In the genomic region with DNA sequence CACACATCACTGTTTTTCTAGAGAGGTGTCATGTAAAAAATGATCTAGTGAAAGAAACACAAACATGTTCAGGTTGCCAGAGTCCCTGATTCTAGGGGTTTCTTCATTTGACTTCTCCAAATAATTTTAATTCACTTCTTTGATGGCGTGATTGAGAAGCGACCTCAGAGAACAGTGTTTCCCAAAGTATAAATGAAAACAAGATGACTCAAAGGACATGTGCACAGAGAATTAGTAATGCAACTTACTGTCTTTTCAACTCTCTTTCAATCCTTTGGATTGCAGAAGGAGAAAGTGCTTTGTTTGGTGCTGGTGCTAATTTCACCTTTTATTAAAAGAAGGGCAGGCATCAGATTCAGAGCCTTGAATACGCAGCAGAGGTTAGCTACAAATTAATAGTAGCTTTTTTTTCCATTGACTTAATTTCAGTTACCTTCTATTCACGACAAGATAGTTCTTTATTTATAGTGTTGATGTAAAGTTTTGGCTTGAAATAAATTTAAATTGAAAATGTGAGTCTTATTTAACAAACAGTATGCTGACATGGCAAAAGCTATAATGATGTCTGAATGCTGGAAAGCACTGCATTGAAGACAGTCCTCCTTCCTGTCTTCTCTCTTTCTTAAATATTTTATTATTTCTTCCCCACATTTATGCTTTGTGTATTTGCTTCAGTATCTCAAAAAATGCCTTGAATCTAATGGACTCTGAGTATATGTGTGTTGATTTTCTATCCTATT, we compare ENCODE assay signal across 15 cellular contexts.
"Had no signal": no experiment of that assay in that cellular context is flagged by ENCODE, and none has a peak within 500 bp of the region (broad histone marks: within the 10 kb centered on the region; RNA-seq: fewer than 3 reads in every experiment).

No MANE protein-coding gene starts in this region.

- H3K36me3 ChIP-seq: adrenal gland, brain microvascular endothelial cell, esophagus squamous epithelium, transverse colon had no signal

- H3K27me3 ChIP-seq: adrenal gland, brain microvascular endothelial cell, dorsolateral prefrontal cortex, esophagus squamous epithelium, transverse colon had no signal

- H3K9me3 ChIP-seq: adrenal gland, esophagus squamous epithelium, transverse colon had no signal

- DNase-seq: activated CD4-positive, alpha-beta T cell treated with anti-CD3 and anti-CD28 coated beads, Interleukin-2, amount 10 ng/mL, durations not matched to agents 7 days and 5 days; activated CD4-positive, CD25-positive, alpha-beta regulatory T cell; activated CD8-positive, alpha-beta memory T cell treated with anti-CD3 and anti-CD28 coated beads for 24 hours; activated naive CD4-positive, alpha-beta T cell treated with anti-CD3 and anti-CD28 coated beads, Interleukin-2, amount 10 ng/mL, durations not matched to agents 7 days and 5 days; adrenal gland; brain microvascular endothelial cell; dorsolateral prefrontal cortex; esophagus squamous epithelium; hippocampal formation; retina; small intestine; T-helper 2 cell; transverse colon had no signal

- H3K4me3 ChIP-seq: adrenal gland, dorsolateral prefrontal cortex, esophagus squamous epithelium, transverse colon had no signal

- ATAC-seq: activated T-helper 17 cell treated with anti-CD3 and anti-CD28 coated beads, Interleukin-2, amount 50 U/mL, for 72 hours; stimulated activated effector memory CD8-positive, alpha-beta T cell treated with anti-CD3 and anti-CD28 coated beads, Interleukin-12 subunit alpha, Interleukin-12 subunit beta, amount 100 ng/mL, for 72 hours had no signal

- H3K27ac ChIP-seq: adrenal gland, brain microvascular endothelial cell, dorsolateral prefrontal cortex, esophagus squamous epithelium, transverse colon had no signal
